ENCODE assay signal across 38 cellular contexts in the genomic region with DNA sequence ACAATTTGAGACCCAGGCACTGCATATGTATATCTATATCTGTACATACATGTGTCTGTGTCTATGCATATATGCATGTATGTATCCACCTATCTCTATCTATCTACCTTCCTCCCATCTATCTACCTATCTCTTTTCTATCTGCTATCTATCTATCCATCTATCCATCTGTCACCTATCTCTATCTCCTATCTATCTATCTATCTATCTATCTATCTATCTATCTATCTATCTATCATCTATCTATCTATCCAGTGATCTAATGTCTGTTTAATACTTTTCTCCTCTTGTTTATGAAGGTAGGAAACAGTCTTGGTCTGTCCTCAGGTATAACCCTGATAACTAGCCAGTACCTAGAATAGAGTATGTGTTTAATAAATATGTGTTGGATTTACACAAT. TPM values are rescaled to one million over a fixed set of nuclear protein-coding genes. Genes with fewer than 3 reads are reported as not detected.
"Had no signal": no experiment of that assay in that cellular context is flagged by ENCODE, and none has a peak within 500 bp of the region (broad histone marks: within the 10 kb centered on the region; RNA-seq: fewer than 3 reads in every experiment).

No MANE protein-coding gene starts in this region.

- ATAC-seq: activated naive CD4-positive, alpha-beta T cell treated with anti-CD3 and anti-CD28 coated beads, Interleukin-2, amount 50 U/mL, for 72 hours; activated naive CD8-positive, alpha-beta T cell treated with anti-CD3 and anti-CD28 coated beads, Interleukin-2, amount 50 U/mL, for 24 hours; activated T-cell treated with anti-CD3 and anti-CD28 coated beads, Interleukin-2, amount 50 U/mL, for 4 hours; activated T-cell treated with anti-CD3 and anti-CD28 coated beads, Interleukin-2, amount 50 U/mL, for 72 hours; activated T-helper 17 cell treated with anti-CD3 and anti-CD28 coated beads, Interleukin-2, amount 50 U/mL, for 72 hours; body of pancreas had no signal

- H3K4me3 Mint-ChIP-seq: activated naive CD4-positive, alpha-beta T cell treated with anti-CD3 and anti-CD28 coated beads for 36 hours; activated naive CD4-positive, alpha-beta T cell treated with anti-CD3 and anti-CD28 coated beads, Interleukin-2, amount 10 ng/mL, durations not matched to agents 7 days and 5 days; activated naive CD4-positive, alpha-beta T cell treated with anti-CD3 and anti-CD28 coated beads, Interleukin-2, amount 50 U/mL, for 24 hours; activated naive CD8-positive, alpha-beta T cell; activated naive CD8-positive, alpha-beta T cell treated with anti-CD3 and anti-CD28 coated beads for 36 hours; activated naive CD8-positive, alpha-beta T cell treated with anti-CD3 and anti-CD28 coated beads, Interleukin-2, amount 10 ng/mL, durations not matched to agents 7 days and 5 days; activated naive CD8-positive, alpha-beta T cell treated with anti-CD3 and anti-CD28 coated beads, Interleukin-2, amount 50 U/mL, for 24 hours; activated T-cell treated with anti-CD3 and anti-CD28 coated beads, Interleukin-2, amount 50 U/mL, for 24 hours; activated T-cell treated with anti-CD3 and anti-CD28 coated beads, Interleukin-2, amount 50 U/mL, for 4 hours; activated T-cell treated with anti-CD3 and anti-CD28 coated beads, Interleukin-2, amount 50 U/mL, for 72 hours; activated T-helper 1 cell treated with anti-CD3 and anti-CD28 coated beads, Interleukin-12 subunit alpha, Interleukin-12 subunit beta, Interleukin-2, Interleukin-4 antibody, amounts not matched to agents 30 ng/mL and 10 ng/mL and 1 ng/mL, durations not matched to agents 14 hours and 24 hours and 36 hours; activated T-helper 17 cell treated with anti-CD3 and anti-CD28 coated beads, Interleukin-2, amount 50 U/mL, for 72 hours; brain; central memory CD8-positive, alpha-beta T cell had no signal

- H3K27ac Mint-ChIP-seq: activated naive CD4-positive, alpha-beta T cell treated with anti-CD3 and anti-CD28 coated beads for 36 hours; activated naive CD4-positive, alpha-beta T cell treated with anti-CD3 and anti-CD28 coated beads, Interleukin-2, amount 10 ng/mL, durations not matched to agents 7 days and 5 days; activated naive CD4-positive, alpha-beta T cell treated with anti-CD3 and anti-CD28 coated beads, Interleukin-2, amount 50 U/mL, for 24 hours; activated naive CD4-positive, alpha-beta T cell treated with anti-CD3 and anti-CD28 coated beads, Interleukin-2, amount 50 U/mL, for 72 hours; activated naive CD8-positive, alpha-beta T cell; activated naive CD8-positive, alpha-beta T cell treated with anti-CD3 and anti-CD28 coated beads for 36 hours; activated naive CD8-positive, alpha-beta T cell treated with anti-CD3 and anti-CD28 coated beads, Interleukin-2, amount 10 ng/mL, durations not matched to agents 7 days and 5 days; activated naive CD8-positive, alpha-beta T cell treated with anti-CD3 and anti-CD28 coated beads, Interleukin-2, amount 50 U/mL, for 24 hours; activated T-cell treated with anti-CD3 and anti-CD28 coated beads, Interleukin-2, amount 50 U/mL, for 24 hours; activated T-cell treated with anti-CD3 and anti-CD28 coated beads, Interleukin-2, amount 50 U/mL, for 72 hours; activated T-helper 1 cell treated with anti-CD3 and anti-CD28 coated beads, Interleukin-12 subunit alpha, Interleukin-12 subunit beta, Interleukin-2, Interleukin-4 antibody, amounts not matched to agents 30 ng/mL and 10 ng/mL and 1 ng/mL, durations not matched to agents 14 hours and 24 hours and 36 hours; activated T-helper 17 cell treated with anti-CD3 and anti-CD28 coated beads, Interleukin-2, amount 50 U/mL, for 72 hours; activated T-helper 2 cell treated with anti-CD3 and anti-CD28 coated beads, Interferon-gamma antibody, Interleukin-2, Interleukin-4, amounts not matched to agents 10 μg/mL and 5 μg/mL and 100 μg/mL, durations not matched to agents 14 hours and 24 hours and 36 hours; brain had no signal

- FAIRE-seq: astrocyte had no signal

- H3K4me1 ChIP-seq: adrenal gland, ascending aorta, body of pancreas, breast epithelium had no signal

- H3K36me3 Mint-ChIP-seq: activated naive CD4-positive, alpha-beta T cell treated with anti-CD3 and anti-CD28 coated beads, Interleukin-2, amount 10 ng/mL, durations not matched to agents 7 days and 5 days; activated naive CD4-positive, alpha-beta T cell treated with anti-CD3 and anti-CD28 coated beads, Interleukin-2, amount 50 U/mL, for 24 hours; activated naive CD4-positive, alpha-beta T cell treated with anti-CD3 and anti-CD28 coated beads, Interleukin-2, amount 50 U/mL, for 72 hours; activated naive CD8-positive, alpha-beta T cell; activated naive CD8-positive, alpha-beta T cell treated with anti-CD3 and anti-CD28 coated beads for 36 hours; activated naive CD8-positive, alpha-beta T cell treated with anti-CD3 and anti-CD28 coated beads, Interleukin-2, amount 10 ng/mL, durations not matched to agents 7 days and 5 days; brain had no signal

- H3K4me1 Mint-ChIP-seq: activated naive CD4-positive, alpha-beta T cell treated with anti-CD3 and anti-CD28 coated beads, Interleukin-2, amount 10 ng/mL, durations not matched to agents 7 days and 5 days; activated naive CD4-positive, alpha-beta T cell treated with anti-CD3 and anti-CD28 coated beads, Interleukin-2, amount 50 U/mL, for 24 hours; activated naive CD8-positive, alpha-beta T cell treated with anti-CD3 and anti-CD28 coated beads for 36 hours; activated naive CD8-positive, alpha-beta T cell treated with anti-CD3 and anti-CD28 coated beads, Interleukin-2, amount 10 ng/mL, durations not matched to agents 7 days and 5 days; activated naive CD8-positive, alpha-beta T cell treated with anti-CD3 and anti-CD28 coated beads, Interleukin-2, amount 50 U/mL, for 24 hours; activated T-helper 17 cell treated with anti-CD3 and anti-CD28 coated beads, Interleukin-2, amount 50 U/mL, for 72 hours; central memory CD8-positive, alpha-beta T cell had no signal

- H3K27me3 ChIP-seq: ascending aorta, body of pancreas, breast epithelium, cardiac muscle cell had no signal

- H3K9me3 Mint-ChIP-seq: activated naive CD4-positive, alpha-beta T cell treated with anti-CD3 and anti-CD28 coated beads for 36 hours; activated naive CD4-positive, alpha-beta T cell treated with anti-CD3 and anti-CD28 coated beads, Interleukin-2, amount 10 ng/mL, durations not matched to agents 7 days and 5 days; activated naive CD4-positive, alpha-beta T cell treated with anti-CD3 and anti-CD28 coated beads, Interleukin-2, amount 50 U/mL, for 24 hours; activated naive CD4-positive, alpha-beta T cell treated with anti-CD3 and anti-CD28 coated beads, Interleukin-2, amount 50 U/mL, for 72 hours; activated naive CD8-positive, alpha-beta T cell treated with anti-CD3 and anti-CD28 coated beads for 36 hours; activated naive CD8-positive, alpha-beta T cell treated with anti-CD3 and anti-CD28 coated beads, Interleukin-2, amount 10 ng/mL, durations not matched to agents 7 days and 5 days; activated naive CD8-positive, alpha-beta T cell treated with anti-CD3 and anti-CD28 coated beads, Interleukin-2, amount 50 U/mL, for 24 hours; activated T-cell treated with anti-CD3 and anti-CD28 coated beads, Interleukin-2, amount 50 U/mL, for 24 hours; activated T-cell treated with anti-CD3 and anti-CD28 coated beads, Interleukin-2, amount 50 U/mL, for 4 hours; activated T-cell treated with anti-CD3 and anti-CD28 coated beads, Interleukin-2, amount 50 U/mL, for 72 hours; activated T-helper 1 cell treated with anti-CD3 and anti-CD28 coated beads, Interleukin-12 subunit alpha, Interleukin-12 subunit beta, Interleukin-2, Interleukin-4 antibody, amounts not matched to agents 30 ng/mL and 10 ng/mL and 1 ng/mL, durations not matched to agents 14 hours and 24 hours and 36 hours; activated T-helper 17 cell treated with anti-CD3 and anti-CD28 coated beads, Interleukin-2, amount 50 U/mL, for 72 hours; activated T-helper 2 cell treated with anti-CD3 and anti-CD28 coated beads, Interferon-gamma antibody, Interleukin-2, Interleukin-4, amounts not matched to agents 10 μg/mL and 5 μg/mL and 100 μg/mL, durations not matched to agents 14 hours and 24 hours and 36 hours; brain; central memory CD8-positive, alpha-beta T cell had no signal

- H3K27ac ChIP-seq: adrenal gland, ascending aorta, body of pancreas, brain microvascular endothelial cell, breast epithelium, cardiac muscle cell had no signal

- H3K9me3 ChIP-seq: adrenal gland, ascending aorta, body of pancreas, breast epithelium had no signal

- DNase-seq: activated effector memory CD4-positive, alpha-beta T cell treated with anti-CD3 and anti-CD28 coated beads, Interleukin-2, amount 50 U/mL, for 16 hours; activated effector memory CD4-positive, alpha-beta T cell treated with Interleukin-2 at 50 U/mL for 16 hours; activated gamma-delta T cell; activated gamma-delta T cell treated with Interleukin-2 at 50 U/mL for 16 hours; activated naive CD4-positive, alpha-beta T cell; activated naive CD4-positive, alpha-beta T cell treated with anti-CD3 and anti-CD28 coated beads for 36 hours; activated naive CD4-positive, alpha-beta T cell treated with anti-CD3 and anti-CD28 coated beads, Interleukin-2, amount 10 ng/mL, durations not matched to agents 7 days and 5 days; activated naive CD4-positive, alpha-beta T cell treated with anti-CD3 and anti-CD28 coated beads, Interleukin-2, amount 50 U/mL, for 16 hours; activated naive CD4-positive, alpha-beta T cell treated with Interleukin-2 at 50 U/mL for 16 hours; activated naive CD8-positive, alpha-beta T cell treated with anti-CD3 and anti-CD28 coated beads for 36 hours; activated naive CD8-positive, alpha-beta T cell treated with anti-CD3 and anti-CD28 coated beads, Interleukin-2, amount 10 ng/mL, durations not matched to agents 7 days and 5 days; activated naive CD8-positive, alpha-beta T cell treated with anti-CD3 and anti-CD28 coated beads, Interleukin-2, amount 50 U/mL, for 24 hours; activated T-cell treated with anti-CD3 and anti-CD28 coated beads, Interleukin-2, amount 50 U/mL, for 24 hours; activated T-cell treated with anti-CD3 and anti-CD28 coated beads, Interleukin-2, amount 50 U/mL, for 4 hours; activated T-cell treated with anti-CD3 and anti-CD28 coated beads, Interleukin-2, amount 50 U/mL, for 48 hours; activated T-cell treated with anti-CD3 and anti-CD28 coated beads, Interleukin-2, amount 50 U/mL, for 72 hours; adrenal gland; amniotic stem cell; amygdala; anterior cingulate cortex; body of pancreas; brain microvascular endothelial cell; caudate nucleus; central memory CD4-positive, alpha-beta T cell; cerebellar nuclear complex had no signal

- H3K36me3 ChIP-seq: adrenal gland, ascending aorta, brain microvascular endothelial cell, breast epithelium, cardiac muscle cell had no signal

- H3K4me3 ChIP-seq: adrenal gland, ascending aorta, body of pancreas, breast epithelium, cardiac muscle cell had no signal

RNA-seq across cellular contexts. Expression of a gene that starts 25.9 kb away (rescaled TPM):
- total RNA-seq: activated naive CD4-positive, alpha-beta T cell treated with anti-CD3 and anti-CD28 coated beads for 36 hours; activated naive CD4-positive, alpha-beta T cell treated with anti-CD3 and anti-CD28 coated beads, Interleukin-2, amount 50 U/mL, for 72 hours; activated naive CD8-positive, alpha-beta T cell treated with anti-CD3 and anti-CD28 coated beads for 36 hours; activated naive CD8-positive, alpha-beta T cell treated with anti-CD3 and anti-CD28 coated beads, Interleukin-2, amount 10 ng/mL, durations not matched to agents 7 days and 5 days; activated T-cell treated with anti-CD3 and anti-CD28 coated beads, Interleukin-2, amount 50 U/mL, for 4 hours; activated T-cell treated with anti-CD3 and anti-CD28 coated beads, Interleukin-2, amount 50 U/mL, for 72 hours; activated T-helper 1 cell treated with anti-CD3 and anti-CD28 coated beads, Interleukin-12 subunit alpha, Interleukin-12 subunit beta, Interleukin-2, Interleukin-4 antibody, amounts not matched to agents 30 ng/mL and 10 ng/mL and 1 ng/mL, durations not matched to agents 14 hours and 24 hours and 36 hours; activated T-helper 17 cell treated with anti-CD3 and anti-CD28 coated beads, Interleukin-2, amount 50 U/mL, for 72 hours; activated T-helper 2 cell treated with anti-CD3 and anti-CD28 coated beads, Interferon-gamma antibody, Interleukin-2, Interleukin-4, amounts not matched to agents 10 μg/mL and 5 μg/mL and 100 μg/mL, durations not matched to agents 14 hours and 24 hours and 36 hours; ascending aorta; cerebellum had no signal

RNA-seq across cellular contexts. Expression of a gene that starts 47.5 kb away (rescaled TPM):
- total RNA-seq: activated naive CD4-positive, alpha-beta T cell treated with anti-CD3 and anti-CD28 coated beads for 36 hours; activated naive CD4-positive, alpha-beta T cell treated with anti-CD3 and anti-CD28 coated beads, Interleukin-2, amount 50 U/mL, for 72 hours; activated naive CD8-positive, alpha-beta T cell treated with anti-CD3 and anti-CD28 coated beads for 36 hours; activated naive CD8-positive, alpha-beta T cell treated with anti-CD3 and anti-CD28 coated beads, Interleukin-2, amount 10 ng/mL, durations not matched to agents 7 days and 5 days; activated T-cell treated with anti-CD3 and anti-CD28 coated beads, Interleukin-2, amount 50 U/mL, for 72 hours; activated T-helper 1 cell treated with anti-CD3 and anti-CD28 coated beads, Interleukin-12 subunit alpha, Interleukin-12 subunit beta, Interleukin-2, Interleukin-4 antibody, amounts not matched to agents 30 ng/mL and 10 ng/mL and 1 ng/mL, durations not matched to agents 14 hours and 24 hours and 36 hours; activated T-helper 17 cell treated with anti-CD3 and anti-CD28 coated beads, Interleukin-2, amount 50 U/mL, for 72 hours; activated T-helper 2 cell treated with anti-CD3 and anti-CD28 coated beads, Interferon-gamma antibody, Interleukin-2, Interleukin-4, amounts not matched to agents 10 μg/mL and 5 μg/mL and 100 μg/mL, durations not matched to agents 14 hours and 24 hours and 36 hours; cerebellum had no signal
